22 cellular contexts compared by ENCODE assay signal in genomic region chr18:70848329-70848728, GRCh38.
DNase-seq lines count a peak whose midpoint lies in the region; ATAC-seq and TF ChIP-seq lines count a peak whose summit lies in the region.
"Had no signal": no experiment of that assay in that cellular context is flagged by ENCODE, and none has a peak within 500 bp of the region (broad histone marks: within the 10 kb centered on the region; RNA-seq: fewer than 3 reads in every experiment).

No MANE protein-coding gene starts in this region.

- no peaks in the 10 kb centered on the region for H3K79me2 ChIP-seq in trophoblast cell (ENCODE audit: control insufficient read depth, insufficient read depth, low read length, poor library complexity)

- H3K23ac ChIP-seq in trophoblast cell (ENCODE audit: low read length) = no peak overlapping the region

- ATAC-seq in heart left ventricle = peak in 3 of 4 donors; percentile 73 to 95 (median 91)
- ATAC-seq: A549 had no signal

- H4K12ac ChIP-seq in trophoblast cell (ENCODE audit: low read depth, low read length) = no peak overlapping the region

- H2AK5ac ChIP-seq in trophoblast cell (ENCODE audit: low read length) = no peak overlapping the region

- H3K9me3 ChIP-seq in heart left ventricle (no peaks in the 10 kb centered on the region), right atrium auricular region (no peaks in the 10 kb centered on the region), trophoblast cell (ENCODE audit: insufficient read depth, low read depth, low read length) (no peaks in the 10 kb centered on the region)
- H3K9me3 ChIP-seq: A549; BE2C; BLaER1 treated with 17β-estradiol and CSF1 and Interleukin-3, amounts not matched to agents 10 nM and 100 nM; HAP-1 had no signal

- H3K14ac ChIP-seq in trophoblast cell (ENCODE audit: low read length) = no peak overlapping the region

- H3K4me1 Mint-ChIP-seq in activated CD4-positive, alpha-beta T cell treated with anti-CD3 and anti-CD28 coated beads, Interleukin-2, amount 10 ng/mL, durations not matched to agents 24 days and 14 days = no peaks in the 10 kb centered on the region
- H3K4me1 Mint-ChIP-seq: CD14-positive monocyte; CD8-positive, alpha-beta memory T cell had no signal

- no peak overlapping the region for H2BK120ac ChIP-seq in trophoblast cell (ENCODE audit: insufficient read depth, low read length, poor library complexity)

- H4K91ac ChIP-seq in trophoblast cell (ENCODE audit: low read depth, low read length) = no peak overlapping the region

- H2BK12ac ChIP-seq in trophoblast cell (ENCODE audit: low read length) = no peak overlapping the region

- no peaks in the 10 kb centered on the region for H3K36me3 ChIP-seq in heart left ventricle
- H3K36me3 ChIP-seq in right atrium auricular region = no peaks in the 10 kb centered on the region
- no peaks in the 10 kb centered on the region for H3K36me3 ChIP-seq in trophoblast cell (ENCODE audit: control insufficient read depth in 1 of 2, insufficient read depth in 2 of 2, low read length in 2 of 2)
- H3K36me3 ChIP-seq: BE2C; BLaER1 treated with 17β-estradiol and CSF1 and Interleukin-3, amounts not matched to agents 10 nM and 100 nM; HAP-1 had no signal

- no peaks in the 10 kb centered on the region for H3K4me1 ChIP-seq in heart left ventricle
- no peaks in the 10 kb centered on the region for H3K4me1 ChIP-seq in right atrium auricular region
- H3K4me1 ChIP-seq in trophoblast cell (ENCODE audit: control insufficient read depth in 1 of 2, insufficient read depth in 2 of 2, low read length in 2 of 2) = no peaks in the 10 kb centered on the region
- H3K4me1 ChIP-seq: A549; BE2C; BLaER1 treated with 17β-estradiol and CSF1 and Interleukin-3, amounts not matched to agents 10 nM and 100 nM; HAP-1 had no signal

- H3K27ac Mint-ChIP-seq in activated CD4-positive, alpha-beta T cell treated with anti-CD3 and anti-CD28 coated beads, Interleukin-2, amount 10 ng/mL, durations not matched to agents 24 days and 14 days = no peak overlapping the region
- H3K27ac Mint-ChIP-seq: CD14-positive monocyte; CD4-positive, alpha-beta T cell; CD8-positive, alpha-beta memory T cell; HFFc6 had no signal

- no peaks in the 10 kb centered on the region for H3K9me3 Mint-ChIP-seq in activated CD4-positive, alpha-beta T cell treated with anti-CD3 and anti-CD28 coated beads, Interleukin-2, amount 10 ng/mL, durations not matched to agents 24 days and 14 days
- H3K9me3 Mint-ChIP-seq: CD4-positive, alpha-beta T cell had no signal

- H3K9ac ChIP-seq in trophoblast cell (ENCODE audit: low read length) = no peak overlapping the region
- H3K9ac ChIP-seq: BLaER1 treated with 17β-estradiol and CSF1 and Interleukin-3, amounts not matched to agents 10 nM and 100 nM had no signal

- no peaks in the 10 kb centered on the region for H3K79me1 ChIP-seq in trophoblast cell (ENCODE audit: low read length)

- H3K4me3 Mint-ChIP-seq in activated CD4-positive, alpha-beta T cell treated with anti-CD3 and anti-CD28 coated beads, Interleukin-2, amount 10 ng/mL, durations not matched to agents 24 days and 14 days = no peak overlapping the region
- H3K4me3 Mint-ChIP-seq: CD14-positive monocyte; CD4-positive, alpha-beta T cell; CD8-positive, alpha-beta memory T cell; HFFc6 had no signal

- WGBS in heart left ventricle, 4 donors = 45 to 68% (median 56%) methylated on average over 7 of the region's 7 CpGs
- WGBS in trophoblast cell (ENCODE audit: extremely low coverage, insufficient coverage, insufficient read length) = no CpG with 5 or more reads among the region's 7 CpGs

- H3K4ac ChIP-seq in trophoblast cell (ENCODE audit: low read depth, low read length) = no peak overlapping the region

- H2BK5ac ChIP-seq in trophoblast cell (ENCODE audit: low read depth, low read length, poor library complexity) = peak overlapping the region; percentile 27

- H3K27me3 Mint-ChIP-seq in activated CD4-positive, alpha-beta T cell treated with anti-CD3 and anti-CD28 coated beads, Interleukin-2, amount 10 ng/mL, durations not matched to agents 24 days and 14 days = no peaks in the 10 kb centered on the region
- H3K27me3 Mint-ChIP-seq: CD4-positive, alpha-beta T cell; CD8-positive, alpha-beta memory T cell had no signal

- H3K27me3 ChIP-seq in heart left ventricle = no peaks in the 10 kb centered on the region
- H3K27me3 ChIP-seq in right atrium auricular region = no peaks in the 10 kb centered on the region
- H3K27me3 ChIP-seq in trophoblast cell (ENCODE audit: insufficient read depth, low read length) = no peaks in the 10 kb centered on the region
- H3K27me3 ChIP-seq: BE2C; BLaER1 treated with 17β-estradiol and CSF1 and Interleukin-3, amounts not matched to agents 10 nM and 100 nM had no signal

- TF ChIP-seq POLR2A in heart left ventricle (IDR thresholded peaks at IDR 0.05) = no peak

- H3K27ac ChIP-seq in heart left ventricle (no peak overlapping the region), right atrium auricular region (no peak overlapping the region), trophoblast cell (ENCODE audit: low read depth, low read length) (no peak overlapping the region)
- H3K27ac ChIP-seq: A549; BLaER1 treated with 17β-estradiol and CSF1 and Interleukin-3, amounts not matched to agents 10 nM and 100 nM had no signal

- H3K4me2 ChIP-seq in trophoblast cell (ENCODE audit: low read length) = no peak overlapping the region
- H3K4me2 ChIP-seq: A549; BLaER1 treated with 17β-estradiol and CSF1 and Interleukin-3, amounts not matched to agents 10 nM and 100 nM had no signal

- H4K8ac ChIP-seq in trophoblast cell (ENCODE audit: low read depth, low read length) = no peak overlapping the region

- DNase-seq in NCI-H2107 treated with DMSO at 0.1 percent for 48 hours (lab: John Stamatoyannopoulos, UW; ENCODE audit: unreplicated experiment) (peak; percentile 38), NCI-H2107 (lab: John Stamatoyannopoulos, UW) (no peak), heart left ventricle (no peak), right atrium auricular region (ENCODE audit: low spot score) (no peak), DMS153 treated with DMSO at 0.1 percent for 48 hours (lab: John Stamatoyannopoulos, UW; ENCODE audit: unreplicated experiment) (peak; percentile 30), trophoblast cell (no peak)
- no peak for DNase-seq in activated CD4-positive, alpha-beta T cell treated with anti-CD3 and anti-CD28 coated beads, Interleukin-2, amount 10 ng/mL, durations not matched to agents 24 days and 14 days
- DNase-seq: 8988T; ACHN; AML-193; BE2C; CD4-positive, alpha-beta T cell; CD8-positive, alpha-beta memory T cell; DMS 273 treated with DMSO at 0.1 percent for 48 hours; DMS79 treated with DMSO at 0.1 percent for 48 hours; GF-D8; GOT3; HFFc6 had no signal

- no peaks in the 10 kb centered on the region for H3K36me3 Mint-ChIP-seq in activated CD4-positive, alpha-beta T cell treated with anti-CD3 and anti-CD28 coated beads, Interleukin-2, amount 10 ng/mL, durations not matched to agents 24 days and 14 days (ENCODE audit: low read depth)
- H3K36me3 Mint-ChIP-seq: CD14-positive monocyte; CD8-positive, alpha-beta memory T cell had no signal

- intact Hi-C loops in heart left ventricle (cut with DNase I) = no loop called here
- intact Hi-C loops in activated CD4-positive, alpha-beta T cell treated with anti-CD3 and anti-CD28 coated beads, Interleukin-2, amount 10 ng/mL, durations not matched to agents 24 days and 14 days (cut with micrococcal nuclease) = no loop called here

- no peak overlapping the region for H3K4me3 ChIP-seq in heart left ventricle
- H3K4me3 ChIP-seq in right atrium auricular region = no peak overlapping the region
- H3K4me3 ChIP-seq in trophoblast cell (ENCODE audit: low read depth, low read length) = no peak overlapping the region
- H3K4me3 ChIP-seq: A549; BLaER1 treated with 17β-estradiol and CSF1 and Interleukin-3, amounts not matched to agents 10 nM and 100 nM; HAP-1 had no signal

- H2AFZ ChIP-seq in trophoblast cell (ENCODE audit: insufficient read depth, low read length, poor library complexity) = no peak overlapping the region

- H3K18ac ChIP-seq in trophoblast cell (ENCODE audit: low read length) = no peak overlapping the region

- TF ChIP-seq CTCF in heart left ventricle (IDR thresholded peaks at IDR 0.05) (no peak), right atrium auricular region (IDR thresholded peaks at IDR 0.05) (no peak)

Comparison
In these comparisons a context has a peak if more than half of its experiments do, and no peak if none do; other contexts are left out.
1. DNase-seq: peak in NCI-H2107 treated with DMSO at 0.1 percent for 48 hours (single experiment) and DMS153 treated with DMSO at 0.1 percent for 48 hours (single experiment); none in NCI-H2107 (single experiment), heart left ventricle (0 of 5), right atrium auricular region (single experiment), trophoblast cell (0 of 2) and activated CD4-positive, alpha-beta T cell treated with anti-CD3 and anti-CD28 coated beads, Interleukin-2, amount 10 ng/mL, durations not matched to agents 24 days and 14 days (single experiment).